In genomic region chr12:132237772-132238486, GRCh38 we compare ENCODE assay signal across 19 cellular contexts.
DNase-seq lines count a peak whose midpoint lies in the region; ATAC-seq, FAIRE-seq and TF ChIP-seq lines count a peak whose summit lies in the region.
"Had no signal": no experiment of that assay in that cellular context is flagged by ENCODE, and none has a peak within 500 bp of the region (broad histone marks: within the 10 kb centered on the region; RNA-seq: fewer than 3 reads in every experiment).

No MANE protein-coding gene starts in this region.

- H3K27me3 Mint-ChIP-seq in type B pancreatic cell: peaks cover 28% of the 10 kb centered on the region
- no peaks in the 10 kb centered on the region for H3K27me3 Mint-ChIP-seq in activated CD4-positive, alpha-beta T cell treated with anti-CD3 and anti-CD28 coated beads for 36 hours
- H3K27me3 Mint-ChIP-seq: CD4-positive, alpha-beta T cell had no signal

- H3K27ac ChIP-seq in right cardiac atrium (ENCODE audit: low read length) (no peak overlapping the region), kidney (ENCODE audit: low read depth in 2 of 2, low read length in 2 of 2) (no peak overlapping the region), sigmoid colon (no peak overlapping the region)

- H3K27me3 ChIP-seq in right cardiac atrium (ENCODE audit: control insufficient read depth, insufficient read depth): no peaks in the 10 kb centered on the region
- H3K27me3 ChIP-seq in sigmoid colon: peaks cover 0 to 11% (median 0%) of the 10 kb centered on the region in 3 donors

- no peak overlapping the region for H3K4me3 Mint-ChIP-seq in type B pancreatic cell
- no peak overlapping the region for H3K4me3 Mint-ChIP-seq in activated CD4-positive, alpha-beta T cell treated with anti-CD3 and anti-CD28 coated beads for 36 hours
- H3K4me3 Mint-ChIP-seq: CD4-positive, alpha-beta T cell had no signal

- H3K9ac ChIP-seq in kidney (ENCODE audit: low read length in 2 of 2): no peak overlapping the region

- POLR2A ChIA-PET in activated CD4-positive, alpha-beta T cell treated with anti-CD3 and anti-CD28 coated beads for 36 hours (lab: Charles Lee): interaction anchor here (0.6 kb wide), 1 partner anchor 76 kb away, joined by 3 read pairs; no protein-coding TSS in a partner anchor

- 74% methylated on average over 33 of the region's 33 CpGs for WGBS in right cardiac atrium
- whole genome bisulfite sequencing in sigmoid colon, 2 donors: 81 to 87% methylated on average over 33 of the region's 33 CpGs

- peaks cover 5% of the 10 kb centered on the region for H3K4me1 Mint-ChIP-seq in type B pancreatic cell (ENCODE audit: unreplicated experiment)
- no peaks in the 10 kb centered on the region for H3K4me1 Mint-ChIP-seq in activated CD4-positive, alpha-beta T cell treated with anti-CD3 and anti-CD28 coated beads for 36 hours

- TF ChIP-seq EP300 in sigmoid colon (IDR thresholded peaks at IDR 0.05): no peak

- peak; percentile 16 to 18 for ATAC-seq in right cardiac atrium
- ATAC-seq in left ventricle myocardium superior: no peak
- ATAC-seq in activated CD4-positive, alpha-beta T cell treated with anti-CD3 and anti-CD28 coated beads for 36 hours: no peak

- H3K9me3 Mint-ChIP-seq in type B pancreatic cell: no peaks in the 10 kb centered on the region
- no peaks in the 10 kb centered on the region for H3K9me3 Mint-ChIP-seq in activated CD4-positive, alpha-beta T cell treated with anti-CD3 and anti-CD28 coated beads for 36 hours (ENCODE audit: low read depth)
- H3K9me3 Mint-ChIP-seq: CD4-positive, alpha-beta T cell had no signal

- TF ChIP-seq POLR2A in sigmoid colon (IDR thresholded peaks at IDR 0.05): no peak

- intact Hi-C loops in right cardiac atrium (cut with DNase I): no loop called here
- intact Hi-C loops in left ventricle myocardium superior (cut with micrococcal nuclease): no loop called here
- intact Hi-C loops in kidney (cut with DNase I): no loop called here
- intact Hi-C loops in sigmoid colon (cut with DNase I): no loop called here
- intact Hi-C loops in activated CD4-positive, alpha-beta T cell treated with anti-CD3 and anti-CD28 coated beads for 36 hours (cut with DNase I, micrococcal nuclease): no loop called here

- H3K4me3 ChIP-seq in right cardiac atrium (ENCODE audit: low read length) (no peak overlapping the region), kidney (ENCODE audit: low read length in 2 of 2) (no peak overlapping the region), sigmoid colon (no peak overlapping the region)
- H3K4me3 ChIP-seq: MG63, SK-N-MC had no signal

- no peak overlapping the region for H3K27ac Mint-ChIP-seq in type B pancreatic cell
- H3K27ac Mint-ChIP-seq in activated CD4-positive, alpha-beta T cell treated with anti-CD3 and anti-CD28 coated beads for 36 hours: no peak overlapping the region
- H3K27ac Mint-ChIP-seq: CD4-positive, alpha-beta T cell had no signal

- H3K9me3 ChIP-seq in right cardiac atrium (ENCODE audit: control insufficient read depth, low read length): no peaks in the 10 kb centered on the region
- no peaks in the 10 kb centered on the region for H3K9me3 ChIP-seq in kidney (ENCODE audit: control insufficient read depth in 1 of 2, low read length in 2 of 2)
- no peaks in the 10 kb centered on the region for H3K9me3 ChIP-seq in sigmoid colon
- H3K9me3 ChIP-seq: MG63 had no signal

- H3K36me3 Mint-ChIP-seq in type B pancreatic cell: no peaks in the 10 kb centered on the region
- H3K36me3 Mint-ChIP-seq in activated CD4-positive, alpha-beta T cell treated with anti-CD3 and anti-CD28 coated beads for 36 hours (ENCODE audit: low read depth): no peaks in the 10 kb centered on the region

- H3K4me1 ChIP-seq in right cardiac atrium (ENCODE audit: control insufficient read depth, insufficient read depth, low read length) (no peaks in the 10 kb centered on the region), kidney (ENCODE audit: control insufficient read depth in 1 of 2, insufficient read depth in 1 of 2, low read depth in 1 of 2, low read length in 2 of 2) (peaks cover 0 to 2% of the 10 kb centered on the region in 2 donors), sigmoid colon (no peaks in the 10 kb centered on the region)

- no peak for FAIRE-seq in kidney (lab: Jason Lieb, UNC)
- FAIRE-seq: A204.1 had no signal

- H3K36me3 ChIP-seq in kidney (ENCODE audit: control insufficient read depth in 1 of 2, insufficient read depth in 2 of 2, low read length in 2 of 2): no peaks in the 10 kb centered on the region
- H3K36me3 ChIP-seq in sigmoid colon: no peaks in the 10 kb centered on the region
- H3K36me3 ChIP-seq: MG63 had no signal

- TF ChIP-seq CTCF in kidney (IDR thresholded peaks at IDR 0.05; ENCODE audit: borderline replicate concordance, extremely low read depth, insufficient read depth) (no peak), sigmoid colon (IDR thresholded peaks at IDR 0.05) (no peak), type B pancreatic cell (conservative IDR thresholded peaks at IDR 0.05) (no peak)

- CTCF ChIA-PET in activated CD4-positive, alpha-beta T cell treated with anti-CD3 and anti-CD28 coated beads for 36 hours (lab: Charles Lee): no interaction called here

- DNase-seq in right cardiac atrium (peak in 2 of 3 donors; percentile 8 to 39), left ventricle myocardium superior (no peak), kidney (peak; percentile 64), sigmoid colon (peak; percentile 44), type B pancreatic cell (ENCODE audit: extremely low spot score, unreplicated experiment) (no peak), C1 segment of cervical spinal cord (lab: John Stamatoyannopoulos, UW) (no peak)
- DNase-seq in activated CD4-positive, alpha-beta T cell treated with anti-CD3 and anti-CD28 coated beads for 36 hours: no peak
- DNase-seq: CD4-positive, alpha-beta T cell; COR-L47; DMS79 treated with DMSO at 0.1 percent for 48 hours; H7; MG63; NCI-H1417; NCI-H1694 treated with DMSO at 0.1 percent for 48 hours; NCI-H446 treated with DMSO at 0.1 percent for 48 hours; NCI-H526 treated with DMSO at 0.1 percent for 48 hours; SHP77 treated with DMSO at 0.1 percent for 48 hours had no signal

Comparison
In these comparisons a context has a peak if more than half of its experiments do, and no peak if none do; other contexts are left out.
1. ATAC-seq: peak in right cardiac atrium (2 of 2); none in left ventricle myocardium superior (single experiment) and activated CD4-positive, alpha-beta T cell treated with anti-CD3 and anti-CD28 coated beads for 36 hours (single experiment).
2. DNase-seq: peak in right cardiac atrium (2 of 3), kidney (single experiment) and sigmoid colon (single experiment); none in left ventricle myocardium superior (single experiment), type B pancreatic cell (single experiment), activated CD4-positive, alpha-beta T cell treated with anti-CD3 and anti-CD28 coated beads for 36 hours (single experiment) and C1 segment of cervical spinal cord (0 of 14).